8 cellular contexts compared by ENCODE assay signal in genomic region chr2:231394201-231395141, GRCh38. TPM values are rescaled to one million over a fixed set of nuclear protein-coding genes. Genes with fewer than 3 reads are reported as not detected.
DNase-seq lines count a peak whose midpoint lies in the region; ATAC-seq and TF ChIP-seq lines count a peak whose summit lies in the region.

No MANE protein-coding gene starts in this region.

- WGBS in lower leg skin, 2 donors = 78 to 80% methylated on average over 13 of the region's 13 CpGs

- intact Hi-C loops in lower leg skin (cut with DNase I; ENCODE audit: low total_unique reads) = no loop called here
- intact Hi-C loops in ascending aorta (cut with DNase I) = no loop called here

- H3K4me3 ChIP-seq in AG04450 (ENCODE audit: low read depth, low read length) = no peak overlapping the region
- H3K4me3 ChIP-seq in lower leg skin (ENCODE audit: low read depth, poor library complexity, severe bottlenecking) = no peak overlapping the region
- peak overlapping the region in 1 of 2 donors; percentile 61 for H3K4me3 ChIP-seq in ascending aorta

- peak; percentile 49 for ATAC-seq in GM18517 (IDR thresholded peaks at IDR 0.05; ENCODE audit: unreplicated experiment)
- peak; percentile 50 for ATAC-seq in HG02870 (IDR thresholded peaks at IDR 0.05; ENCODE audit: unreplicated experiment)

- H3K27ac ChIP-seq in AG04450 (ENCODE audit: low read depth, low read length) (no peak overlapping the region), ascending aorta (no peak overlapping the region)

- POLR2A ChIA-PET in AG04450 (lab: Yijun Ruan, JAX) = no interaction called here

- CTCF ChIA-PET in AG04450 (lab: Charles Lee) = interaction anchor here (0.6 to 1.6 kb wide), 2 partner anchors 18 to 474 kb away, joined by 4 to 6 read pairs; no protein-coding TSS in a partner anchor

- H3K9me3 ChIP-seq in AG04450 (ENCODE audit: control insufficient read depth, insufficient read depth, low read length) = peaks cover 4% of the 10 kb centered on the region; the same call in 1 of the 2 replicates
- no peaks in the 10 kb centered on the region for H3K9me3 ChIP-seq in ascending aorta

- H3K27me3 ChIP-seq in AG04450 (ENCODE audit: control insufficient read depth, insufficient read depth, low read length) (peaks cover 42% of the 10 kb centered on the region), ascending aorta (no peaks in the 10 kb centered on the region)

- TF ChIP-seq CTCF in AG04450 (IDR thresholded peaks at IDR 0.05; ENCODE audit: low read depth, low read length) (0 out of 2 replicates have a peak, but pooled peaks have one; percentile 13), lower leg skin (IDR thresholded peaks at IDR 0.05) (no peak), ascending aorta (IDR thresholded peaks at IDR 0.05) (no peak)

- TF ChIP-seq POLR2A in Raji (IDR thresholded peaks at IDR 0.05; ENCODE audit: insufficient read depth, low read depth, low read length) (peak; percentile 36; the same call in 1 of the 2 replicates), lower leg skin (IDR thresholded peaks at IDR 0.05) (no peak)

- DNase-seq in AG04450 (ENCODE audit: low read depth, low spot score) (no peak), kidney tubule cell (ENCODE audit: low spot score) (peak; percentile 45), lower leg skin (ENCODE audit: low spot score in 2 of 2) (no peak), ascending aorta (ENCODE audit: low spot score in 2 of 2) (no peak), NCI-H1417 treated with DMSO at 0.1 percent for 48 hours (lab: John Stamatoyannopoulos, UW) (no peak)

- H3K36me3 ChIP-seq in ascending aorta = no peaks in the 10 kb centered on the region

- peaks cover under 1 to 2% of the 10 kb centered on the region in 2 donors for H3K4me1 ChIP-seq in ascending aorta

RNA-seq across cellular contexts. Expression of gene B3GNT7, which starts 1.0 kb away (rescaled TPM):
- polyA plus RNA-seq in AG04450 (2011; rRNA removed) = 0.02 and 0.06 TPM in 2 replicates
- polyA minus RNA-seq in AG04450 (2011; rRNA and poly(A)+ RNA removed) = 0.09 and 0.13 TPM in 2 replicates
- total RNA-seq in lower leg skin (1 to 10 TPM; 1.2 to 2.6 (median 1.8) TPM), ascending aorta (0.64 TPM)
